ENCODE assay signal across 8 cellular contexts in the genomic region with DNA sequence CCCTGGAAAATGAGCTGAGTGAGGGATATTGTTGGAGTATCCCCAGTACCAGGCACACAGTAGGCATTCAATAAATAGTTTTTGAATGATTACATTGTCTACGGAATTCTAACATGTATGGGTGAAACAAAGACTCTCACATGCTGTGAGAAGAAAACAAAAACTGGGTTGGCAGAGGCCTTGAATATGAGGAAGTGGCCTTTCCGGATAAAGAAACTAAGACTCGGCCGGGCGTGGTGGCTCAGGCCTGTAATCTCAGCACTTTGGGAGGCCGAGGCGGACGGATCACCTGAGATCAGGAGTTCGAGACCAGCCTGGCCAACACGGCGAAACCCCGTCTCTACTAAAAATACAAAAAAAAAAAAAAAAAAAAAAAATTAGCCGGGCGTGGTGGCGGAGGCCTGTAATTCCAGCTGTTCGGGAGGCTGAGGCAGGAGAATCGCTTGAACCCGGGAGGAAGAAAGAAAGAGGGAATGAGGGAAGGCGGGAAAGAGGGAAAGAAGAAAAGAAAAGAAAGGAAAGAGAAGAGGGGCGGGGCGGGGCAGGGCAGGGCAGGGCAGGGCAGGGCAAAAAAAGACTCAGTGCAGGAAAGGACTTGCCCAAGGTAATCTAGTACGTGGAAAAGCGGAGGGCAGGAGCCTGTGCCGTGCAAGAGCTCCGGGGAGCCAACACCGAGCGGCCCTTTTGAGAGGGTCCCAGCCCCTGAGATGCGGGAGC. TPM values are rescaled to one million over a fixed set of nuclear protein-coding genes. Genes with fewer than 3 reads are reported as not detected.
DNase-seq lines count a peak whose midpoint lies in the region; ATAC-seq, FAIRE-seq and TF ChIP-seq lines count a peak whose summit lies in the region.

No MANE protein-coding gene starts in this region.

- H3K27ac ChIP-seq in neuronal stem cell (replicated peaks; ENCODE audit: low read length), result peak overlapping the region; percentile 92

- peak overlapping the region; percentile 94 for H3K18ac ChIP-seq in neuronal stem cell (ENCODE audit: low read length)

- H2AK5ac ChIP-seq in neuronal stem cell (ENCODE audit: low read depth, low read length), result no peak overlapping the region

- peak overlapping the region; percentile 73 for H2BK12ac ChIP-seq in neuronal stem cell (ENCODE audit: low read length)

- H2BK120ac ChIP-seq in neuronal stem cell (ENCODE audit: low read depth, low read length), result no peak overlapping the region

- H3K14ac ChIP-seq in neuronal stem cell (ENCODE audit: low read length), result peak overlapping the region; percentile 21

- H3K9ac ChIP-seq in neuronal stem cell (ENCODE audit: low read depth, low read length, poor library complexity), result peak overlapping the region; percentile 88

- no peak overlapping the region for H2BK15ac ChIP-seq in neuronal stem cell (ENCODE audit: low read length)

- WGBS in neuronal stem cell (ENCODE audit: extremely low coverage in 2 of 2, insufficient read length in 2 of 2, insufficient replicate concordance in 1 of 2), 2 donors, result no CpG with 5 or more reads among the region's 28 CpGs

- peaks cover 0 to 19% of the 10 kb centered on the region in 2 donors for H3K36me3 ChIP-seq in neuronal stem cell (replicated peaks in 1 of 2; ENCODE audit: control insufficient read depth in 2 of 2, insufficient read depth in 2 of 2, low read length in 2 of 2)

- no peak for TF ChIP-seq CTCF in D721Med (IDR thresholded peaks at IDR 0.05; ENCODE audit: insufficient read depth, missing control alignments)

- no peak for TF ChIP-seq POLR2A in erythroblast (IDR thresholded peaks at IDR 0.05; ENCODE audit: low read length)

- peak; percentile 13 for DNase-seq in SKM-1 (lab: John Stamatoyannopoulos, UW; ENCODE audit: unreplicated experiment)
- DNase-seq in erythroblast (lab: John Stamatoyannopoulos, UW), result peak; percentile 7 to 13
- no peak for DNase-seq in neuronal stem cell (ENCODE audit: low spot score)
- DNase-seq in D721Med (ENCODE audit: insufficient read length, low spot score), result no peak
- DNase-seq in frontal cortex (ENCODE audit: low spot score in 2 of 2), result no peak

- H3K4me2 ChIP-seq in neuronal stem cell (ENCODE audit: insufficient read depth, low read length, poor library complexity, severe bottlenecking), result peak overlapping the region; percentile 65

- no peaks in the 10 kb centered on the region for H3K27me3 ChIP-seq in neuronal stem cell (ENCODE audit: control insufficient read depth in 3 of 3, insufficient read depth in 3 of 3, low read depth in 1 of 3, low read length in 3 of 3)

- FAIRE-seq in D721Med (lab: Jason Lieb, UNC), result no peak
- no peak for FAIRE-seq in frontal cortex (lab: Jason Lieb, UNC)

- H4K8ac ChIP-seq in neuronal stem cell (ENCODE audit: low read depth, low read length), result peak overlapping the region; percentile 43

- H2AFZ ChIP-seq in neuronal stem cell (ENCODE audit: low read length), result peak overlapping the region; percentile 99

- peak overlapping the region; percentile 91 for H2BK5ac ChIP-seq in neuronal stem cell (ENCODE audit: low read length)

- H3K4me1 ChIP-seq in neuronal stem cell (ENCODE audit: control insufficient read depth in 2 of 2, insufficient read depth in 1 of 2, low read depth in 1 of 2, low read length in 2 of 2), result no peaks in the 10 kb centered on the region

- peak overlapping the region; percentile 99 for H3K23ac ChIP-seq in neuronal stem cell (ENCODE audit: low read depth, low read length, poor library complexity)

- H3K4me3 ChIP-seq in neuronal stem cell (ENCODE audit: low read length in 2 of 2), result peak overlapping the region; percentile 89 to 91

- H3K79me1 ChIP-seq in neuronal stem cell (ENCODE audit: low read depth, low read length), result no peaks in the 10 kb centered on the region

- H3K9me3 ChIP-seq in neuronal stem cell (replicated peaks in 1 of 2; ENCODE audit: control insufficient read depth in 2 of 2, insufficient read depth in 1 of 2, low read depth in 1 of 2, low read length in 2 of 2), result peaks cover 0 to 3% of the 10 kb centered on the region in 2 donors

- ATAC-seq in GM18502 (IDR thresholded peaks at IDR 0.05; ENCODE audit: poor library complexity, unreplicated experiment) (peak; percentile 21), HG03066 (IDR thresholded peaks at IDR 0.05; ENCODE audit: low read depth, unreplicated experiment) (peak; percentile 19), GM19328 (IDR thresholded peaks at IDR 0.05; ENCODE audit: unreplicated experiment) (no peak)

- H4K91ac ChIP-seq in neuronal stem cell (ENCODE audit: low read depth, low read length, poor library complexity), result no peak overlapping the region

- no peak overlapping the region for H3K4ac ChIP-seq in neuronal stem cell (ENCODE audit: low read length)

RNA-seq across cellular contexts. Expression of a gene that starts 0.7 kb away (rescaled TPM):
- 74.9 TPM for polyA plus RNA-seq in neuronal stem cell (2013, experiment 1 of 2)
- 80.1 TPM for polyA plus RNA-seq in neuronal stem cell (2013, experiment 2 of 2)
- total RNA-seq in frontal cortex, result 15.9 TPM

RNA-seq across cellular contexts. Expression of a gene that starts 20.2 kb away (rescaled TPM):
- not detected for polyA plus RNA-seq in neuronal stem cell (2013, experiment 1 of 2)
- polyA plus RNA-seq in neuronal stem cell (2013, experiment 2 of 2), result not detected
- 0.82 TPM for total RNA-seq in frontal cortex

Comparison
In these comparisons a context has a peak if more than half of its experiments do, and no peak if none do; other contexts are left out.
1. DNase-seq: peak in SKM-1 (single experiment) and erythroblast (2 of 2); none in neuronal stem cell (single experiment), D721Med (single experiment) and frontal cortex (0 of 2).